ENCODE assay signal across 10 cellular contexts in the genomic region with DNA sequence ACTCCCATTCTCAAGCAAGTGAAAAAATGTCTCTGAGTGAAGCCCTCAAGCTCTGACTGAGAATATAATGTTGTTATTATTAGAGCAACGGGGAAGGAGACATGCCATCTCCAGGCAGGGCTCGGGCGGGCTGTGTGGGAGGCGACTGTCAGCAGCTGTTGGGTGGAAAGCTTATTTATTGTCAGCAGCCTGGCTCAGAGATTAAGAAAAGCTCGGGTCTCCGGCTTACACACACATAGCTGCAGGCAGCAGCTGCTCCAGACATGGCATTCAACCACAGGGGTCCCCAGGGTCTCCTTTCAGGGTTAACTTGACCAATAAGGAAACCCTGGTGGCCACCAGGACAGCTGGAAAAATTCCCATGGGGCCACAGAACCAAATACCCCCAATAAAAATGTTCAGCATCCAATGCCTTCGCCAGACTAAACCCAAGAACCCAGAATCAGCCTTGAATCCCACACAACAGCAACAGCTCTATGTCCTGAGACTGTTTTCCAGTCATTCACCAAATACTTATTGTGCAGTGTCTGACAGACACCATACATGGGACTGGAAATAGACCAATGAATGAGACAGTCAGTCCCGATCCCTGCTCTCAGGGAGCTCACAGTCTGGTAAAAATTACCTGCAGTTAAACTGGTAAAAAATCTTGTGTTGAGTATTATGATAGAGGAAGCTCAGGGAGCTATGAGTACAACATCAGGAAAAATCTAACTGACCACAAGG.
DNase-seq lines count a peak whose midpoint lies in the region; ATAC-seq and TF ChIP-seq lines count a peak whose summit lies in the region.
"Had no signal": no experiment of that assay in that cellular context is flagged by ENCODE, and none has a peak within 500 bp of the region (broad histone marks: within the 10 kb centered on the region; RNA-seq: fewer than 3 reads in every experiment).

No MANE protein-coding gene starts in this region.

- H3K36me3 ChIP-seq in muscle layer of colon (ENCODE audit: insufficient read depth, low read length) = no peaks in the 10 kb centered on the region

- no peaks in the 10 kb centered on the region for H3K9me3 ChIP-seq in AG04450 (ENCODE audit: control insufficient read depth, insufficient read depth, low read length)
- H3K9me3 ChIP-seq in muscle layer of colon (ENCODE audit: low read length) = no peaks in the 10 kb centered on the region

- peaks cover 4 to 5% of the 10 kb centered on the region in 2 donors for H3K9me3 Mint-ChIP-seq in activated T-cell treated with anti-CD3 and anti-CD28 coated beads, Interleukin-2, amount 50 U/mL, for 72 hours
- H3K9me3 Mint-ChIP-seq: memory B cell had no signal

- DNase-seq in AG04450 (ENCODE audit: low read depth, low spot score) = no peak
- peak; percentile 30 for DNase-seq in NAMALWA (ENCODE audit: low spot score)
- DNase-seq in caudate nucleus (lab: John Stamatoyannopoulos, UW) = peak in 53 of 61 donors; percentile 22 to 90 (median 72)
- no peak for DNase-seq in SIG-M5 (lab: John Stamatoyannopoulos, UW)
- no peak for DNase-seq in GM13976 (ENCODE audit: low spot score)
- no peak for DNase-seq in GM19240 (ENCODE audit: insufficient read length, low spot score)
- no peak for DNase-seq in activated T-cell treated with anti-CD3 and anti-CD28 coated beads, Interleukin-2, amount 50 U/mL, for 72 hours
- DNase-seq: CD4-positive, alpha-beta memory T cell had no signal

- H3K27ac Mint-ChIP-seq in activated T-cell treated with anti-CD3 and anti-CD28 coated beads, Interleukin-2, amount 50 U/mL, for 72 hours = no peak overlapping the region
- H3K27ac Mint-ChIP-seq: CD4-positive, alpha-beta memory T cell; memory B cell had no signal

- no peaks in the 10 kb centered on the region for H3K27me3 ChIP-seq in AG04450 (ENCODE audit: control insufficient read depth, insufficient read depth, low read length)
- H3K27me3 ChIP-seq in muscle layer of colon (ENCODE audit: control insufficient read depth in 1 of 2, insufficient read depth in 2 of 2, low read length in 2 of 2) = no peaks in the 10 kb centered on the region

- H3K4me1 Mint-ChIP-seq in activated T-cell treated with anti-CD3 and anti-CD28 coated beads, Interleukin-2, amount 50 U/mL, for 72 hours (ENCODE audit: low read depth) = peaks cover 3% of the 10 kb centered on the region

- no peak for TF ChIP-seq CTCF in AG04450 (IDR thresholded peaks at IDR 0.05; ENCODE audit: low read depth, low read length)
- no peak for TF ChIP-seq CTCF in GM13976 (IDR thresholded peaks at IDR 0.05; ENCODE audit: borderline replicate concordance, control extremely low read depth, extremely low read depth, insufficient read depth, missing control alignments)

- no peak overlapping the region for H3K4me3 ChIP-seq in AG04450 (ENCODE audit: low read depth, low read length)
- peak overlapping the region in 1 of 2 donors; percentile 46 for H3K4me3 ChIP-seq in muscle layer of colon (ENCODE audit: low read depth in 1 of 2, low read length in 2 of 2)

- H3K27ac ChIP-seq in AG04450 (ENCODE audit: low read depth, low read length) (peak overlapping the region; percentile 49), caudate nucleus (ENCODE audit: low read depth, low read length) (peak overlapping the region; percentile 97), muscle layer of colon (ENCODE audit: low read depth, low read length) (peak overlapping the region; percentile 49)

- in situ Hi-C loops in GM13976 (cut with MboI; ENCODE audit: low sequenced_read_pairs, unreplicated experiment) = no loop called here

- POLR2A ChIA-PET in AG04450 (lab: Yijun Ruan, JAX) = interaction anchor here (0.6 to 2.0 kb wide), 10 partner anchors 9 to 71 kb away, joined by 3 to 13 read pairs (median 7); a partner anchor contains a TSS

- no peak for ATAC-seq in activated T-cell treated with anti-CD3 and anti-CD28 coated beads, Interleukin-2, amount 50 U/mL, for 72 hours (replicated peaks in 1 of 2)

- peaks cover 20% of the 10 kb centered on the region for H3K4me1 ChIP-seq in muscle layer of colon (ENCODE audit: insufficient read depth, low read length)

- CTCF ChIA-PET in AG04450 (lab: Charles Lee) = interaction anchor here (0.7 to 1.8 kb wide), 5 partner anchors 13 to 72 kb away, joined by 3 to 7 read pairs (median 4); a partner anchor contains a TSS

- peaks cover 0 to 2% of the 10 kb centered on the region in 2 donors for H3K36me3 Mint-ChIP-seq in activated T-cell treated with anti-CD3 and anti-CD28 coated beads, Interleukin-2, amount 50 U/mL, for 72 hours (ENCODE audit: insufficient read depth in 2 of 2)
- H3K36me3 Mint-ChIP-seq: CD4-positive, alpha-beta memory T cell; memory B cell had no signal

- no peak overlapping the region for H3K9ac ChIP-seq in muscle layer of colon (ENCODE audit: low read length)

- H3K4me3 Mint-ChIP-seq in activated T-cell treated with anti-CD3 and anti-CD28 coated beads, Interleukin-2, amount 50 U/mL, for 72 hours = no peak overlapping the region
- H3K4me3 Mint-ChIP-seq: CD4-positive, alpha-beta memory T cell; memory B cell had no signal

- no peaks in the 10 kb centered on the region for H3K27me3 Mint-ChIP-seq in activated T-cell treated with anti-CD3 and anti-CD28 coated beads, Interleukin-2, amount 50 U/mL, for 72 hours (ENCODE audit: low read depth)

Comparison
In these comparisons a context has a peak if more than half of its experiments do, and no peak if none do; other contexts are left out.
1. DNase-seq: peak in NAMALWA (single experiment) and caudate nucleus (53 of 61); none in AG04450 (single experiment), SIG-M5 (single experiment), GM13976 (single experiment), GM19240 (single experiment) and activated T-cell treated with anti-CD3 and anti-CD28 coated beads, Interleukin-2, amount 50 U/mL, for 72 hours (0 of 2).
2. Peak in every context shown above with its lines, with median percentiles within 50 percentile points of each other: H3K27ac ChIP-seq.